In genomic region chr6:33698494-33698893, GRCh38 we compare ENCODE assay signal across 22 cellular contexts. TPM values are rescaled to one million over a fixed set of nuclear protein-coding genes. Genes with fewer than 3 reads are reported as not detected.
DNase-seq lines count a peak whose midpoint lies in the region; ATAC-seq lines count a peak whose summit lies in the region.
"Had no signal": no experiment of that assay in that cellular context is flagged by ENCODE, and none has a peak within 500 bp of the region (broad histone marks: within the 10 kb centered on the region; RNA-seq: fewer than 3 reads in every experiment).

No MANE protein-coding gene starts in this region.

- peak overlapping the region; percentile 89 for H3K4me2 ChIP-seq in BLaER1

- peak overlapping the region; percentile 57 for H3K4me3 ChIP-seq in BLaER1
- H3K4me3 ChIP-seq in CD8-positive, alpha-beta memory T cell (ENCODE audit: low read length) = no peak overlapping the region
- no peak overlapping the region for H3K4me3 ChIP-seq in naive thymus-derived CD4-positive, alpha-beta T cell (ENCODE audit: low read length)
- H3K4me3 ChIP-seq: gastrocnemius medialis, mucosa of descending colon had no signal

- H3K9me3 ChIP-seq in BLaER1 = no peaks in the 10 kb centered on the region
- H3K9me3 ChIP-seq in CD8-positive, alpha-beta memory T cell (ENCODE audit: low read length) = no peaks in the 10 kb centered on the region
- H3K9me3 ChIP-seq in naive thymus-derived CD4-positive, alpha-beta T cell (ENCODE audit: control insufficient read depth in 2 of 3, low read length in 3 of 3) = no peaks in the 10 kb centered on the region
- H3K9me3 ChIP-seq: gastrocnemius medialis, mucosa of descending colon had no signal

- intact Hi-C loops in naive thymus-derived CD4-positive, alpha-beta T cell (cut with micrococcal nuclease) = loop anchor here in 1 of 2 donors (10.0 kb wide), 1 partner anchor 274 kb away; the partner anchor contains the start of gene SYNGAP1

- H3K4me1 ChIP-seq in BLaER1 = peaks cover 78% of the 10 kb centered on the region
- H3K4me1 ChIP-seq in CD8-positive, alpha-beta memory T cell (ENCODE audit: insufficient read depth, low read length) = peaks cover 54% of the 10 kb centered on the region
- peaks cover 37 to 57% of the 10 kb centered on the region in 2 donors for H3K4me1 ChIP-seq in naive thymus-derived CD4-positive, alpha-beta T cell (ENCODE audit: control insufficient read depth in 2 of 2, insufficient read depth in 2 of 2, low read length in 2 of 2)

- no peak for ATAC-seq in naive thymus-derived CD4-positive, alpha-beta T cell
- no peak for ATAC-seq in GM21390 (IDR thresholded peaks at IDR 0.05; ENCODE audit: unreplicated experiment)
- ATAC-seq in HG02852 (IDR thresholded peaks at IDR 0.05; ENCODE audit: unreplicated experiment) = no peak
- ATAC-seq: gastrocnemius medialis, mucosa of descending colon had no signal

- H3K27me3 ChIP-seq in BLaER1 = no peaks in the 10 kb centered on the region
- no peaks in the 10 kb centered on the region for H3K27me3 ChIP-seq in CD8-positive, alpha-beta memory T cell (ENCODE audit: insufficient read depth, low read length, poor library complexity, severe bottlenecking)
- H3K27me3 ChIP-seq in naive thymus-derived CD4-positive, alpha-beta T cell (ENCODE audit: control insufficient read depth in 2 of 2, insufficient read depth in 2 of 2, low read length in 2 of 2) = no peaks in the 10 kb centered on the region
- H3K27me3 ChIP-seq: gastrocnemius medialis had no signal

- no peak overlapping the region for H3K4me3 Mint-ChIP-seq in CD8-positive, alpha-beta memory T cell
- H3K4me3 Mint-ChIP-seq in activated CD4-positive, alpha-beta memory T cell treated with anti-CD3 and anti-CD28 coated beads, Interleukin-2, amount 10 ng/mL, durations not matched to agents 7 days and 5 days = no peak overlapping the region
- peak overlapping the region in 4 of 10 donors; percentile 14 to 40 (median 33) for H3K4me3 Mint-ChIP-seq in naive thymus-derived CD4-positive, alpha-beta T cell

- H3K27me3 Mint-ChIP-seq in CD8-positive, alpha-beta memory T cell = no peaks in the 10 kb centered on the region
- H3K27me3 Mint-ChIP-seq in activated CD4-positive, alpha-beta memory T cell treated with anti-CD3 and anti-CD28 coated beads, Interleukin-2, amount 10 ng/mL, durations not matched to agents 7 days and 5 days = no peaks in the 10 kb centered on the region
- H3K27me3 Mint-ChIP-seq in naive thymus-derived CD4-positive, alpha-beta T cell = no peaks in the 10 kb centered on the region
- H3K27me3 Mint-ChIP-seq: progenitor cell of endocrine pancreas had no signal

- POLR2A ChIA-PET in CD8-positive, alpha-beta memory T cell (lab: Charles Lee) = no interaction called here
- POLR2A ChIA-PET in activated CD4-positive, alpha-beta memory T cell treated with anti-CD3 and anti-CD28 coated beads, Interleukin-2, amount 10 ng/mL, durations not matched to agents 7 days and 5 days (lab: Charles Lee) = no interaction called here
- POLR2A ChIA-PET in naive thymus-derived CD4-positive, alpha-beta T cell (lab: Charles Lee) = interaction anchor here (2.1 kb wide), 1 partner anchor 106 kb away, joined by 7 read pairs; no protein-coding TSS in a partner anchor

- H4K20me1 ChIP-seq in BLaER1 = peaks cover 18% of the 10 kb centered on the region

- peak overlapping the region in 7 of 8 donors; percentile 22 to 73 (median 57) for H3K27ac Mint-ChIP-seq in CD8-positive, alpha-beta memory T cell
- peak overlapping the region; percentile 54 for H3K27ac Mint-ChIP-seq in activated CD4-positive, alpha-beta memory T cell treated with anti-CD3 and anti-CD28 coated beads, Interleukin-2, amount 10 ng/mL, durations not matched to agents 7 days and 5 days
- H3K27ac Mint-ChIP-seq in naive thymus-derived CD4-positive, alpha-beta T cell = peak overlapping the region; percentile 29 to 100 (median 81)
- H3K27ac Mint-ChIP-seq: progenitor cell of endocrine pancreas had no signal

- DNase-seq in CD8-positive, alpha-beta memory T cell = no peak
- no peak for DNase-seq in activated CD4-positive, alpha-beta memory T cell treated with anti-CD3 and anti-CD28 coated beads, Interleukin-2, amount 10 ng/mL, durations not matched to agents 7 days and 5 days
- DNase-seq in naive thymus-derived CD4-positive, alpha-beta T cell = peak in 3 of 9 donors; percentile 6 to 24 (median 14)
- no peak for DNase-seq in C1 segment of cervical spinal cord (lab: John Stamatoyannopoulos, UW)
- DNase-seq in NCI-H1417 (lab: John Stamatoyannopoulos, UW) = no peak
- DNase-seq: activated CD4-positive, alpha-beta T cell treated with anti-CD3 and anti-CD28 coated beads, Interleukin-2, amount 50 U/mL, for 4 hours; activated T-cell treated with anti-CD3 and anti-CD28 coated beads for 4 hours; DND-41; gastrocnemius medialis; hypothalamus; mucosa of descending colon; NCI-H2029; NCI-H226; NCI-H82; OCI-M1; Right ventricle myocardium superior had no signal

- H3K27ac ChIP-seq in BLaER1 = peak overlapping the region; percentile 95
- no peak overlapping the region for H3K27ac ChIP-seq in CD8-positive, alpha-beta memory T cell (ENCODE audit: low read depth, low read length)
- peak overlapping the region; percentile 34 for H3K27ac ChIP-seq in naive thymus-derived CD4-positive, alpha-beta T cell (ENCODE audit: low read depth, low read length)

- CTCF ChIA-PET in CD8-positive, alpha-beta memory T cell (lab: Charles Lee) = no interaction called here
- CTCF ChIA-PET in activated CD4-positive, alpha-beta memory T cell treated with anti-CD3 and anti-CD28 coated beads, Interleukin-2, amount 10 ng/mL, durations not matched to agents 7 days and 5 days (lab: Charles Lee) = no interaction called here
- CTCF ChIA-PET in naive thymus-derived CD4-positive, alpha-beta T cell (lab: Charles Lee) = interaction anchor here (0.6 to 2.3 kb wide), 4 partner anchors 109 to 545 kb away, joined by 3 to 13 read pairs (median 4); partner anchors contain the start of gene BAK1

- H3K9ac ChIP-seq in BLaER1 = peak overlapping the region; percentile 79

- no peaks in the 10 kb centered on the region for H3K9me3 Mint-ChIP-seq in CD8-positive, alpha-beta memory T cell
- no peaks in the 10 kb centered on the region for H3K9me3 Mint-ChIP-seq in activated CD4-positive, alpha-beta memory T cell treated with anti-CD3 and anti-CD28 coated beads, Interleukin-2, amount 10 ng/mL, durations not matched to agents 7 days and 5 days
- H3K9me3 Mint-ChIP-seq in naive thymus-derived CD4-positive, alpha-beta T cell = no peaks in the 10 kb centered on the region

- H3K36me3 ChIP-seq in BLaER1 = no peaks in the 10 kb centered on the region
- H3K36me3 ChIP-seq in CD8-positive, alpha-beta memory T cell (ENCODE audit: insufficient read depth, low read length) = peaks cover 15% of the 10 kb centered on the region
- peaks cover 0 to 23% (median 6%) of the 10 kb centered on the region in 3 experiments for H3K36me3 ChIP-seq in naive thymus-derived CD4-positive, alpha-beta T cell (ENCODE audit: control insufficient read depth in 2 of 3, insufficient read depth in 3 of 3, low read length in 3 of 3)

- H3K36me3 Mint-ChIP-seq in CD8-positive, alpha-beta memory T cell = peaks cover 5 to 61% (median 10%) of the 10 kb centered on the region in 3 donors
- peaks cover 60% of the 10 kb centered on the region for H3K36me3 Mint-ChIP-seq in activated CD4-positive, alpha-beta memory T cell treated with anti-CD3 and anti-CD28 coated beads, Interleukin-2, amount 10 ng/mL, durations not matched to agents 7 days and 5 days (ENCODE audit: low read depth)
- peaks cover 0 to 16% (median 8%) of the 10 kb centered on the region in 5 donors for H3K36me3 Mint-ChIP-seq in naive thymus-derived CD4-positive, alpha-beta T cell

- peaks cover 41 to 48% (median 42%) of the 10 kb centered on the region in 3 donors for H3K4me1 Mint-ChIP-seq in CD8-positive, alpha-beta memory T cell
- peaks cover 73% of the 10 kb centered on the region for H3K4me1 Mint-ChIP-seq in activated CD4-positive, alpha-beta memory T cell treated with anti-CD3 and anti-CD28 coated beads, Interleukin-2, amount 10 ng/mL, durations not matched to agents 7 days and 5 days
- H3K4me1 Mint-ChIP-seq in naive thymus-derived CD4-positive, alpha-beta T cell = peaks cover 27 to 74% (median 63%) of the 10 kb centered on the region in 7 donors

RNA-seq across cellular contexts. Expression of gene UQCC2, which starts 13.0 kb away (rescaled TPM):
- 100 to 1,000 TPM; 150 to 157 TPM for total RNA-seq in CD8-positive, alpha-beta memory T cell
- polyA plus RNA-seq in CD8-positive, alpha-beta memory T cell = 46.7 TPM
- total RNA-seq in activated CD4-positive, alpha-beta memory T cell treated with anti-CD3 and anti-CD28 coated beads, Interleukin-2, amount 10 ng/mL, durations not matched to agents 7 days and 5 days = 10 to 100 TPM; 70.7 to 75.3 TPM
- 10 to 100 TPM; 15.7 to 79.8 (median 23.0) TPM for total RNA-seq in naive thymus-derived CD4-positive, alpha-beta T cell
- 10 to 100 TPM; 34.1 to 50.0 TPM for polyA plus RNA-seq in naive thymus-derived CD4-positive, alpha-beta T cell

RNA-seq across cellular contexts. Expression of gene IP6K3, which starts 48.2 kb away (rescaled TPM):
- not detected for total RNA-seq in CD8-positive, alpha-beta memory T cell
- not detected for polyA plus RNA-seq in CD8-positive, alpha-beta memory T cell
- total RNA-seq in activated CD4-positive, alpha-beta memory T cell treated with anti-CD3 and anti-CD28 coated beads, Interleukin-2, amount 10 ng/mL, durations not matched to agents 7 days and 5 days = not detected
- total RNA-seq in naive thymus-derived CD4-positive, alpha-beta T cell = not detected
- not detected for polyA plus RNA-seq in naive thymus-derived CD4-positive, alpha-beta T cell
- total RNA-seq: HT1080, temporal lobe had no signal
